Comparison of ENCODE assay signal across 8 cellular contexts in genomic region chr12:6556496-6556817, GRCh38. TPM values are rescaled to one million over a fixed set of nuclear protein-coding genes. Genes with fewer than 3 reads are reported as not detected.
DNase-seq lines count a peak whose midpoint lies in the region; ATAC-seq and TF ChIP-seq lines count a peak whose summit lies in the region.
"Not testable (repeated sequence)": the region's sequence is repeated elsewhere in the genome, so short reads cannot be mapped to it uniquely, and the experiment has no call there.

No MANE protein-coding gene starts in this region.

- H3K27me3 ChIP-seq in BE2C; colonic mucosa; hepatocyte; neural cell (ENCODE audit: insufficient read depth, low read depth, low read length): not testable (repeated sequence)

- not testable (repeated sequence) for H2AFZ ChIP-seq in hepatocyte; neural cell (ENCODE audit: low read depth, low read length)

- H3K9me3 ChIP-seq in BE2C; HEK293 (ENCODE audit: control insufficient read depth, insufficient read depth, low read depth, low read length); T-helper 17 cell (ENCODE audit: control insufficient read depth, low read length, poor library complexity, severe bottlenecking); colonic mucosa; hepatocyte (ENCODE audit: low read depth); neural cell (ENCODE audit: low read length): not testable (repeated sequence)

- peak overlapping the region; percentile 63 for H3K4me2 ChIP-seq in hepatocyte
- H3K4me2 ChIP-seq in neural cell (ENCODE audit: low read length): not testable (repeated sequence)

- not testable (repeated sequence) for ATAC-seq in T-helper 17 cell; stimulated activated naive CD8-positive, alpha-beta T cell treated with anti-CD3 and anti-CD28 coated beads, Interleukin-15, amount 100 ng/mL, for 72 hours

- H3K27ac ChIP-seq in HEK293 (ENCODE audit: extremely low read depth, low read depth, low read length); hepatocyte; neural cell (ENCODE audit: low read length): not testable (repeated sequence)
- H3K27ac ChIP-seq in colonic mucosa: peak overlapping the region; percentile 0

- TF ChIP-seq EP300 in neural cell (conservative IDR thresholded peaks at IDR 0.05; ENCODE audit: poor library complexity, severe bottlenecking): not testable (repeated sequence)

- peak overlapping the region; percentile 94 for H3K4me3 Mint-ChIP-seq in T-helper 17 cell
- peak overlapping the region; percentile 78 for H3K4me3 Mint-ChIP-seq in activated naive CD4-positive, alpha-beta T cell treated with anti-CD3 and anti-CD28 coated beads for 36 hours
- peak overlapping the region; percentile 85 to 90 for H3K4me3 Mint-ChIP-seq in stimulated activated naive CD8-positive, alpha-beta T cell treated with anti-CD3 and anti-CD28 coated beads, Interleukin-15, amount 100 ng/mL, for 72 hours

- H3K27ac Mint-ChIP-seq in T-helper 17 cell: peak overlapping the region; percentile 51
- peak overlapping the region; percentile 61 for H3K27ac Mint-ChIP-seq in activated naive CD4-positive, alpha-beta T cell treated with anti-CD3 and anti-CD28 coated beads for 36 hours
- H3K27ac Mint-ChIP-seq in stimulated activated naive CD8-positive, alpha-beta T cell treated with anti-CD3 and anti-CD28 coated beads, Interleukin-15, amount 100 ng/mL, for 72 hours: not testable (repeated sequence)

- H3K4me1 ChIP-seq in BE2C: peaks cover 18% of the 10 kb centered on the region
- H3K4me1 ChIP-seq in HEK293 (ENCODE audit: control insufficient read depth, insufficient read depth, low read length): peaks cover 18% of the 10 kb centered on the region
- not testable (repeated sequence) for H3K4me1 ChIP-seq in colonic mucosa
- H3K4me1 ChIP-seq in hepatocyte (ENCODE audit: insufficient read depth): peaks cover 14% of the 10 kb centered on the region

- H3F3A ChIP-seq in neural cell (ENCODE audit: insufficient read depth, low read length, poor library complexity, severe bottlenecking): not testable (repeated sequence)

- WGBS in hepatocyte (ENCODE audit: low lambda C conversion rate, missing lambda C conversion rate): 96% methylated on average over 7 of the region's 7 CpGs

- H3K36me3 ChIP-seq in BE2C (peaks cover 53% of the 10 kb centered on the region), HEK293 (ENCODE audit: control insufficient read depth in 2 of 2, insufficient read depth in 1 of 2, low read length in 2 of 2) (peaks cover 37 to 60% of the 10 kb centered on the region in 2 experiments)
- not testable (repeated sequence) for H3K36me3 ChIP-seq in colonic mucosa; hepatocyte (replicated peaks; ENCODE audit: insufficient read depth, low read depth); neural cell (ENCODE audit: insufficient read depth, low read length)

- not testable (repeated sequence) for H3K27me3 Mint-ChIP-seq in T-helper 17 cell; activated naive CD4-positive, alpha-beta T cell treated with anti-CD3 and anti-CD28 coated beads for 36 hours (ENCODE audit: low read depth); stimulated activated naive CD8-positive, alpha-beta T cell treated with anti-CD3 and anti-CD28 coated beads, Interleukin-15, amount 100 ng/mL, for 72 hours

- POLR2A ChIA-PET in HEK293 (lab: Yijun Ruan, JAX): interaction anchor here (0.7 to 1.1 kb wide), 3 partner anchors 18 to 339 kb away, joined by 3 to 6 read pairs (median 3); no protein-coding TSS in a partner anchor

- H3K79me2 ChIP-seq in hepatocyte: not testable (repeated sequence)
- H3K79me2 ChIP-seq in neural cell (replicated peaks; ENCODE audit: insufficient read depth, low read length): peaks cover 30% of the 10 kb centered on the region

- TF ChIP-seq RAD21 in neural cell (conservative IDR thresholded peaks at IDR 0.05): not testable (repeated sequence)

- H3K9me2 ChIP-seq in hepatocyte (replicated peaks; ENCODE audit: insufficient read depth); neural cell (ENCODE audit: insufficient read depth, low read length): not testable (repeated sequence)

- not testable (repeated sequence) for H4K20me1 ChIP-seq in hepatocyte (ENCODE audit: insufficient read depth, poor library complexity, severe bottlenecking); neural cell (ENCODE audit: insufficient read depth)

- intact Hi-C loops in activated naive CD4-positive, alpha-beta T cell treated with anti-CD3 and anti-CD28 coated beads for 36 hours (cut with micrococcal nuclease): loop anchor here (1.0 to 5.0 kb wide), 6 partner anchors 18 to 219 kb away; partner anchors contain the start of genes GAPDH, MRPL51 and ZNF384
- intact Hi-C loops in colonic mucosa (cut with DNase I): not testable (repeated sequence)

- not testable (repeated sequence) for DNase-seq in BE2C; T-helper 17 cell; activated naive CD4-positive, alpha-beta T cell treated with anti-CD3 and anti-CD28 coated beads for 36 hours; colonic mucosa; hepatocyte (ENCODE audit: low spot score); stimulated activated naive CD8-positive, alpha-beta T cell treated with anti-CD3 and anti-CD28 coated beads, Interleukin-15, amount 100 ng/mL, for 72 hours

- peak overlapping the region; percentile 99; the same call in 1 of the 2 replicates for H3K4me3 ChIP-seq in BE2C (ENCODE audit: low read depth, low read length)
- H3K4me3 ChIP-seq in HEK293 (ENCODE audit: low read depth, low read length); hepatocyte: not testable (repeated sequence)
- peak overlapping the region; percentile 67 for H3K4me3 ChIP-seq in colonic mucosa
- H3K4me3 ChIP-seq in neural cell (ENCODE audit: low read length): peak overlapping the region; percentile 91

- CTCF ChIA-PET in HEK293 (lab: Yijun Ruan, JAX): interaction anchor here (0.6 to 1.4 kb wide), 5 partner anchors 20 to 269 kb away, joined by 3 to 6 read pairs (median 4); no protein-coding TSS in a partner anchor
- CTCF ChIA-PET in activated naive CD4-positive, alpha-beta T cell treated with anti-CD3 and anti-CD28 coated beads for 36 hours (lab: Charles Lee): interaction anchor here (0.8 to 4.0 kb wide), 6 partner anchors 11 to 233 kb away, joined by 3 to 26 read pairs (median 4); no protein-coding TSS in a partner anchor

- peaks cover 31% of the 10 kb centered on the region for H3K4me1 Mint-ChIP-seq in T-helper 17 cell
- H3K4me1 Mint-ChIP-seq in activated naive CD4-positive, alpha-beta T cell treated with anti-CD3 and anti-CD28 coated beads for 36 hours (ENCODE audit: low read depth): peaks cover 49% of the 10 kb centered on the region
- peaks cover 79% of the 10 kb centered on the region for H3K4me1 Mint-ChIP-seq in stimulated activated naive CD8-positive, alpha-beta T cell treated with anti-CD3 and anti-CD28 coated beads, Interleukin-15, amount 100 ng/mL, for 72 hours

- not testable (repeated sequence) for H3K9me3 Mint-ChIP-seq in activated naive CD4-positive, alpha-beta T cell treated with anti-CD3 and anti-CD28 coated beads for 36 hours; stimulated activated naive CD8-positive, alpha-beta T cell treated with anti-CD3 and anti-CD28 coated beads, Interleukin-15, amount 100 ng/mL, for 72 hours

- H3K36me3 Mint-ChIP-seq in T-helper 17 cell (ENCODE audit: low read depth): not testable (repeated sequence)
- peaks cover 32% of the 10 kb centered on the region for H3K36me3 Mint-ChIP-seq in activated naive CD4-positive, alpha-beta T cell treated with anti-CD3 and anti-CD28 coated beads for 36 hours (ENCODE audit: low read depth)

- not testable (repeated sequence) for TF ChIP-seq CTCF in BE2C (IDR thresholded peaks at IDR 0.05; ENCODE audit: low read depth, low read length); HEK293 (tag by site-specific recombination; IDR thresholded peaks at IDR 0.05); colonic mucosa (IDR thresholded peaks at IDR 0.05); hepatocyte (IDR thresholded peaks at IDR 0.05; ENCODE audit: poor library complexity); neural cell (IDR thresholded peaks at IDR 0.05; ENCODE audit: poor library complexity, severe bottlenecking)

- H3K9ac ChIP-seq in colonic mucosa (ENCODE audit: low read depth in 2 of 2, low read length in 2 of 2); neural cell (ENCODE audit: low read length): not testable (repeated sequence)

RNA-seq across cellular contexts. Expression of gene IFFO1, which starts 0.6 kb away (rescaled TPM):
- polyA plus RNA-seq in BE2C (2012; ENCODE audit: insufficient read depth, insufficient read length, low read depth): 129 TPM
- total RNA-seq in T-helper 17 cell: 10 to 100 TPM; 29.3 to 37.3 TPM
- total RNA-seq in activated naive CD4-positive, alpha-beta T cell treated with anti-CD3 and anti-CD28 coated beads for 36 hours: 1 to 10 TPM; 8.0 to 9.0 TPM
- total RNA-seq in colonic mucosa: 1 to 10 TPM; 2.5 to 4.1 TPM
- total RNA-seq in hepatocyte: 5.4 and 7.5 TPM in 2 replicates
- polyA plus RNA-seq in hepatocyte: 11.2 and 15.2 TPM in 2 replicates
- polyA plus RNA-seq in neural cell: 12.0 and 16.9 TPM in 2 replicates
- 10.0 and 13.6 TPM in 2 replicates for polyA minus RNA-seq in neural cell

RNA-seq across cellular contexts. Expression of gene NOP2, which starts 11.6 kb away (rescaled TPM):
- polyA plus RNA-seq in BE2C (2012; ENCODE audit: insufficient read depth, insufficient read length, low read depth): 222 TPM
- total RNA-seq in T-helper 17 cell (100 to 1,000 TPM in 1 of 2 donors, 10 to 100 TPM in 1; 90.0 to 122 TPM), colonic mucosa (10 to 100 TPM; 19.1 to 39.6 TPM), hepatocyte (36.1 and 40.3 TPM in 2 replicates)
- total RNA-seq in activated naive CD4-positive, alpha-beta T cell treated with anti-CD3 and anti-CD28 coated beads for 36 hours: 10 to 100 TPM; 61.3 to 62.9 TPM
- polyA plus RNA-seq in hepatocyte (37.8 and 38.1 TPM in 2 replicates), neural cell (30.7 and 38.8 TPM in 2 replicates)
- 23.9 and 29.6 TPM in 2 replicates for polyA minus RNA-seq in neural cell

RNA-seq across cellular contexts. Expression of gene GAPDH, which starts 22.1 kb away (rescaled TPM):
- 8,477 TPM for polyA plus RNA-seq in BE2C (2012; ENCODE audit: insufficient read depth, insufficient read length, low read depth)
- 100 to 1,000 TPM; 640 to 695 TPM for total RNA-seq in T-helper 17 cell
- 1,000 to 10,000 TPM; 6,537 to 6,787 TPM for total RNA-seq in activated naive CD4-positive, alpha-beta T cell treated with anti-CD3 and anti-CD28 coated beads for 36 hours
- 1,000 to 10,000 TPM; 3,442 to 3,768 TPM for total RNA-seq in colonic mucosa
- 1,719 and 1,827 TPM in 2 replicates for total RNA-seq in hepatocyte
- polyA plus RNA-seq in hepatocyte: 2,607 and 2,708 TPM in 2 replicates
- polyA plus RNA-seq in neural cell: 1,673 and 1,838 TPM in 2 replicates
- 1,612 and 1,879 TPM in 2 replicates for polyA minus RNA-seq in neural cell

RNA-seq across cellular contexts. Expression of gene CHD4, which starts 50.7 kb away (rescaled TPM):
- polyA plus RNA-seq in BE2C (2012; ENCODE audit: insufficient read depth, insufficient read length, low read depth): 347 TPM
- 100 to 1,000 TPM; 461 to 574 TPM for total RNA-seq in T-helper 17 cell
- total RNA-seq in activated naive CD4-positive, alpha-beta T cell treated with anti-CD3 and anti-CD28 coated beads for 36 hours: 100 to 1,000 TPM; 232 to 245 TPM
- 100 to 1,000 TPM; 153 to 199 TPM for total RNA-seq in colonic mucosa
- total RNA-seq in hepatocyte: 181 and 211 TPM in 2 replicates
- 74.1 and 108 TPM in 2 replicates for polyA plus RNA-seq in hepatocyte
- polyA plus RNA-seq in neural cell: 146 and 173 TPM in 2 replicates
- polyA minus RNA-seq in neural cell: 335 TPM in 2 replicates
